Comparison of ENCODE assay signal across 9 cellular contexts in genomic region chr3:48433472-48434118, GRCh38. TPM values are rescaled to one million over a fixed set of nuclear protein-coding genes. Genes with fewer than 3 reads are reported as not detected.
DNase-seq lines count a peak whose midpoint lies in the region; ATAC-seq, FAIRE-seq and TF ChIP-seq lines count a peak whose summit lies in the region.
"Had no signal": no experiment of that assay in that cellular context is flagged by ENCODE, and none has a peak within 500 bp of the region (broad histone marks: within the 10 kb centered on the region; RNA-seq: fewer than 3 reads in every experiment).

No MANE protein-coding gene starts in this region.

- 0 out of 2 replicates have a peak overlapping the region, but pooled peaks have one; percentile 9 for H2BK5ac ChIP-seq in H1 (ENCODE audit: low read depth, low read length)

- ATAC-seq in lung (ENCODE audit: insufficient read depth, low FRiP score) (peak; percentile 13), HG03439 (IDR thresholded peaks at IDR 0.05; ENCODE audit: unreplicated experiment) (no peak)
- ATAC-seq: natural killer cell treated with Interleukin-12 subunit alpha and Interleukin-12 subunit beta and Interleukin-15 and Interleukin-18, amount 100 ng/mL, for 72 hours had no signal

- TF ChIP-seq RAD21 in H1 (IDR thresholded peaks at IDR 0.05 in 1 of 2, conservative IDR thresholded peaks at IDR 0.05 in 1 of 2; ENCODE audit: low read depth in 2 of 2, low read length in 2 of 2) = no peak

- no peak overlapping the region for H4K91ac ChIP-seq in H1 (replicated peaks; ENCODE audit: insufficient read length, low read length)

- no peak overlapping the region for H3K4me2 ChIP-seq in H1 (ENCODE audit: insufficient read depth in 1 of 2, low read depth in 2 of 2, low read length in 2 of 2)

- H3K36me3 ChIP-seq in HUES48 (ENCODE audit: control insufficient read depth, insufficient read depth, low read length) (peaks cover 35% of the 10 kb centered on the region), H1 (ENCODE audit: control insufficient read depth in 2 of 4, insufficient read depth in 4 of 4, low read length in 3 of 4) (peaks cover 4 to 26% (median 12%) of the 10 kb centered on the region in 4 experiments; a peak in 6 of 8 replicates), lung (ENCODE audit: control insufficient read depth in 2 of 2, insufficient read depth in 2 of 2, low read length in 2 of 2) (peaks cover 0 to 14% of the 10 kb centered on the region in 2 donors), tibial artery (peaks cover 0 to 15% (median 0%) of the 10 kb centered on the region in 3 donors)

- H2BK12ac ChIP-seq in H1 (ENCODE audit: low read depth, low read length) = no peak overlapping the region

- H3K27ac ChIP-seq in HUES48 (ENCODE audit: low read depth, low read length) = peak overlapping the region; percentile 16
- no peak overlapping the region for H3K27ac ChIP-seq in H1 (ENCODE audit: low read depth, low read length)
- H3K27ac ChIP-seq in lung (ENCODE audit: low read depth in 1 of 2, low read length in 1 of 2) = peak overlapping the region in 1 of 2 donors; percentile 72
- H3K27ac ChIP-seq in tibial artery = peak overlapping the region; percentile 93 to 99

- H3K79me2 ChIP-seq in H1 (ENCODE audit: control insufficient read depth in 1 of 2, insufficient read depth in 2 of 2, low read length in 2 of 2) = peaks cover 0 to 26% of the 10 kb centered on the region in 2 experiments; a peak in 1 of 4 replicates

- FAIRE-seq in H1 (lab: Jason Lieb, UNC) = no peak

- intact Hi-C loops in tibial artery (cut with DNase I; ENCODE audit: low total_unique reads) = loop anchor here (10.0 kb wide), 2 partner anchors 129 to 199 kb away; partner anchors contain the start of gene NME6

- no peak overlapping the region for H3K18ac ChIP-seq in H1 (ENCODE audit: extremely low read depth, low read length)

- no peak for TF ChIP-seq EP300 in H1 (IDR thresholded peaks at IDR 0.05; ENCODE audit: borderline replicate concordance in 1 of 2, low read depth in 2 of 2, low read length in 2 of 2)

- H3K14ac ChIP-seq in H1 (ENCODE audit: insufficient read length) = no peak overlapping the region

- in situ Hi-C loops in GM13977 (cut with MboI; ENCODE audit: low pct_unique_long_range_greater_than_20kb, low sequenced_read_pairs, unreplicated experiment) = loop anchor here (10.0 kb wide), 1 partner anchor 239 kb away; no protein-coding TSS in a partner anchor

- peaks cover 6% of the 10 kb centered on the region; the same call in 1 of the 2 replicates for H3K23me2 ChIP-seq in H1 (ENCODE audit: low read depth, low read length)

- H2AK5ac ChIP-seq in H1 (ENCODE audit: low read depth, low read length) = no peak overlapping the region

- peaks cover 2% of the 10 kb centered on the region; the same call in 1 of the 2 replicates for H3K79me1 ChIP-seq in H1 (ENCODE audit: low read depth, low read length)

- H3K4me1 ChIP-seq in HUES48 (ENCODE audit: control insufficient read depth, insufficient read depth, low read length) = peaks cover 14% of the 10 kb centered on the region
- H3K4me1 ChIP-seq in H1 (replicated peaks in 1 of 4; ENCODE audit: control insufficient read depth in 3 of 4, insufficient read depth in 4 of 4, low read length in 3 of 4) = peaks cover 4 to 12% (median 10%) of the 10 kb centered on the region in 4 experiments; a peak in 6 of 7 replicates
- H3K4me1 ChIP-seq in lung (ENCODE audit: control insufficient read depth in 2 of 2, insufficient read depth in 2 of 2, low read length in 2 of 2) = peaks cover 0 to 6% of the 10 kb centered on the region in 2 donors
- H3K4me1 ChIP-seq in tibial artery = peaks cover 0 to 49% (median 36%) of the 10 kb centered on the region in 4 donors

- H2BK15ac ChIP-seq in H1 (ENCODE audit: low read length) = no peak overlapping the region

- H2BK120ac ChIP-seq in H1 (replicated peaks; ENCODE audit: low read depth, low read length) = no peak overlapping the region

- CTCF ChIA-PET in H1 (lab: Charles Lee; ENCODE audit: partially characterized antibody) = interaction anchor here (0.6 to 7.7 kb wide), 18 partner anchors 11 to 239 kb away, joined by 3 to 220 read pairs (median 6); partner anchors contain the start of gene SHISA5

- H3K27me3 ChIP-seq in HUES48 (ENCODE audit: control insufficient read depth, insufficient read depth, low read length) (no peaks in the 10 kb centered on the region), H1 (replicated peaks in 1 of 4; ENCODE audit: control insufficient read depth in 3 of 4, extremely low read depth in 1 of 4, insufficient read depth in 3 of 4, low read length in 3 of 4) (no peaks in the 10 kb centered on the region), lung (ENCODE audit: control insufficient read depth, insufficient read depth) (no peaks in the 10 kb centered on the region), tibial artery (no peaks in the 10 kb centered on the region)

- H3K4ac ChIP-seq in H1 (replicated peaks; ENCODE audit: insufficient read length, low read depth, low read length) = no peak overlapping the region

- H2AFZ ChIP-seq in H1 (ENCODE audit: low read length) = no peak overlapping the region

- H2BK20ac ChIP-seq in H1 (ENCODE audit: low read length) = no peak overlapping the region

- WGBS in H1 (ENCODE audit: extremely low coverage in 1 of 2, insufficient coverage in 1 of 2, insufficient read length in 1 of 2, insufficient replicate concordance in 2 of 2, low coverage in 1 of 2, low lambda C conversion rate in 2 of 2, missing lambda C conversion rate in 1 of 2), 2 experiments = 93% methylated on average over 12 of the region's 12 CpGs; no CpG with 5 or more reads in 1 of the 2 experiments
- WGBS in lung, 2 donors = 76 to 88% methylated on average over 12 of the region's 12 CpGs

- H4K5ac ChIP-seq in H1 (ENCODE audit: insufficient read length, low read depth, low read length) = no peak overlapping the region

- H4K8ac ChIP-seq in H1 (ENCODE audit: extremely low read depth, insufficient read depth, low read length) = no peak overlapping the region

- H3K4me3 ChIP-seq in HUES48 (ENCODE audit: low read depth, low read length) = no peak overlapping the region
- H3K4me3 ChIP-seq in H1 (ENCODE audit: extremely low read depth in 1 of 4, insufficient read depth in 2 of 4, low read depth in 3 of 4, low read length in 4 of 4) = no peak overlapping the region
- no peak overlapping the region for H3K4me3 ChIP-seq in lung
- H3K4me3 ChIP-seq in tibial artery = peak overlapping the region; percentile 10 to 15

- no peak for TF ChIP-seq POLR2A in H1 (IDR thresholded peaks at IDR 0.05; ENCODE audit: control extremely low read depth in 1 of 2, low read depth in 2 of 2, low read length in 2 of 2)

- H3K9me3 ChIP-seq in HUES48 (ENCODE audit: control insufficient read depth, insufficient read depth, low read length) (no peaks in the 10 kb centered on the region), H1 (ENCODE audit: insufficient read depth in 2 of 2, low read depth in 1 of 2, low read length in 1 of 2) (no peaks in the 10 kb centered on the region), lung (ENCODE audit: control insufficient read depth in 2 of 2, insufficient read depth in 1 of 2, low read length in 1 of 2) (no peaks in the 10 kb centered on the region), tibial artery (no peaks in the 10 kb centered on the region)

- H3K56ac ChIP-seq in H1 (replicated peaks; ENCODE audit: insufficient read length, low read depth, low read length) = no peak overlapping the region

- H3K9ac ChIP-seq in HUES48 (ENCODE audit: low read depth, low read length) = no peak overlapping the region
- H3K9ac ChIP-seq in H1 (replicated peaks in 1 of 4; ENCODE audit: extremely low read depth in 1 of 4, low read depth in 3 of 4, low read length in 3 of 4) = no peak overlapping the region

- no peak for TF ChIP-seq CTCF in H1 (IDR thresholded peaks at IDR 0.05; ENCODE audit: control extremely low read depth in 1 of 3, insufficient read depth in 1 of 3, low read depth in 1 of 3, low read length in 3 of 3)
- TF ChIP-seq CTCF in lung (IDR thresholded peaks at IDR 0.05; ENCODE audit: control extremely low read depth, extremely low read depth) = no peak
- no peak for TF ChIP-seq CTCF in tibial artery (IDR thresholded peaks at IDR 0.05)
- no peak for TF ChIP-seq CTCF in GM13977 (IDR thresholded peaks at IDR 0.05; ENCODE audit: extremely low read depth, insufficient read depth, missing control alignments)

- H4K20me1 ChIP-seq in H1 (replicated peaks in 1 of 2; ENCODE audit: control insufficient read depth in 1 of 2, insufficient read depth in 2 of 2, low read length in 2 of 2) = peaks cover 0 to 4% of the 10 kb centered on the region in 2 experiments

- H3K23ac ChIP-seq in H1 (ENCODE audit: insufficient read length) = no peak overlapping the region

- DNase-seq in H1 (ENCODE audit: low read depth in 1 of 2, low spot score in 2 of 2) = no peak
- peak; percentile 57 for DNase-seq in lung (ENCODE audit: low spot score)
- peak; percentile 67 to 73 for DNase-seq in tibial artery
- no peak for DNase-seq in SIG-M5 (lab: John Stamatoyannopoulos, UW)
- DNase-seq in GM13977 (ENCODE audit: low spot score) = no peak
- DNase-seq: NCI-H748 treated with DMSO at 0.1 percent for 48 hours had no signal

- POLR2A ChIA-PET in H1 (lab: Charles Lee; ENCODE audit: partially characterized antibody) = interaction anchor here (0.8 to 31.5 kb wide), 9 partner anchors 10 to 192 kb away, joined by 3 to 650 read pairs (median 19); partner anchors contain the start of genes ATRIP, CCDC51, TMA7 and ZNF589

RNA-seq across cellular contexts. Expression of gene PLXNB1, which starts 3.7 kb away (rescaled TPM):
- 114 and 115 TPM in 2 replicates for total RNA-seq in H1 (2021; fragmentation: NEBNext Ultra II Directional; extraction: Animal tissue kit (Norgen Biotek cat#: 25700))
- polyA plus RNA-seq in H1 (2011; rRNA removed) = 109 and 149 TPM in 2 replicates
- polyA plus RNA-seq in H1 (2011; cell fraction: cytosol; rRNA removed) = 117 TPM
- polyA plus RNA-seq in H1 (2011; cell fraction: nucleus; rRNA removed) = 1,123 TPM
- polyA plus RNA-seq in H1 (2012, experiment 1 of 2) = 136 to 155 TPM (median 141 TPM) in 4 replicates
- 102 TPM for polyA plus RNA-seq in H1 (2012, experiment 2 of 2)
- 102 TPM for polyA plus RNA-seq in H1 (2013, experiment 1 of 2)
- 83.3 TPM for polyA plus RNA-seq in H1 (2013, experiment 2 of 2)
- polyA minus RNA-seq in H1 (2011; rRNA and poly(A)+ RNA removed) = 82.5 and 154 TPM in 2 replicates
- polyA minus RNA-seq in H1 (2011; cell fraction: cytosol; rRNA and poly(A)+ RNA removed) = 100 TPM
- 265 TPM for polyA minus RNA-seq in H1 (2011; cell fraction: nucleus; rRNA and poly(A)+ RNA removed)
- total RNA-seq in lung = 100 to 1,000 TPM in 1 of 2 donors, 10 to 100 TPM in 1; 89.8 to 123 TPM
- 10 to 100 TPM; 36.0 to 82.4 TPM for polyA plus RNA-seq in lung

RNA-seq across cellular contexts. Expression of gene CCDC51, which starts 6.3 kb away (rescaled TPM):
- total RNA-seq in H1 (2021; fragmentation: NEBNext Ultra II Directional; extraction: Animal tissue kit (Norgen Biotek cat#: 25700)) = 20.3 and 21.3 TPM in 2 replicates
- polyA plus RNA-seq in H1 (2011; rRNA removed) (19.7 and 21.4 TPM in 2 replicates), lung (10 to 100 TPM in 1 of 2 donors, 1 to 10 TPM in 1; 6.6 to 13.8 TPM)
- polyA plus RNA-seq in H1 (2011; cell fraction: cytosol; rRNA removed) = 26.3 TPM
- polyA plus RNA-seq in H1 (2011; cell fraction: nucleus; rRNA removed) = 18.4 TPM
- polyA plus RNA-seq in H1 (2012, experiment 1 of 2) = 24.1 to 30.2 TPM (median 28.9 TPM) in 4 replicates
- 17.1 TPM for polyA plus RNA-seq in H1 (2012, experiment 2 of 2)
- polyA plus RNA-seq in H1 (2013, experiment 1 of 2) = 16.7 TPM
- polyA plus RNA-seq in H1 (2013, experiment 2 of 2) = 16.9 TPM
- polyA minus RNA-seq in H1 (2011; rRNA and poly(A)+ RNA removed) = 17.1 and 17.4 TPM in 2 replicates
- 7.3 TPM for polyA minus RNA-seq in H1 (2011; cell fraction: cytosol; rRNA and poly(A)+ RNA removed)
- polyA minus RNA-seq in H1 (2011; cell fraction: nucleus; rRNA and poly(A)+ RNA removed) = 7.7 TPM
- 10 to 100 TPM in 1 of 2 donors, 1 to 10 TPM in 1; 8.4 to 14.4 TPM for total RNA-seq in lung

RNA-seq across cellular contexts. Expression of gene TMA7, which starts 6.5 kb away (rescaled TPM):
- 305 and 322 TPM in 2 replicates for total RNA-seq in H1 (2021; fragmentation: NEBNext Ultra II Directional; extraction: Animal tissue kit (Norgen Biotek cat#: 25700))
- polyA plus RNA-seq in H1 (2011; rRNA removed) (83.3 and 138 TPM in 2 replicates), lung (100 to 1,000 TPM; 302 to 985 TPM)
- polyA plus RNA-seq in H1 (2011; cell fraction: cytosol; rRNA removed) = 282 TPM
- polyA plus RNA-seq in H1 (2011; cell fraction: nucleus; rRNA removed) = 36.5 TPM
- polyA plus RNA-seq in H1 (2012, experiment 1 of 2) = 470 to 570 TPM (median 490 TPM) in 4 replicates
- polyA plus RNA-seq in H1 (2012, experiment 2 of 2) = 141 TPM
- 965 TPM for polyA plus RNA-seq in H1 (2013, experiment 1 of 2)
- 959 TPM for polyA plus RNA-seq in H1 (2013, experiment 2 of 2)
- 8.2 and 9.6 TPM in 2 replicates for polyA minus RNA-seq in H1 (2011; rRNA and poly(A)+ RNA removed)
- 42.3 TPM for polyA minus RNA-seq in H1 (2011; cell fraction: cytosol; rRNA and poly(A)+ RNA removed)
- 34.3 TPM for polyA minus RNA-seq in H1 (2011; cell fraction: nucleus; rRNA and poly(A)+ RNA removed)
- total RNA-seq in lung = 100 to 1,000 TPM; 152 to 176 TPM

RNA-seq across cellular contexts. Expression of gene ATRIP, which starts 12.9 kb away (rescaled TPM):
- 16.7 and 20.2 TPM in 2 replicates for total RNA-seq in H1 (2021; fragmentation: NEBNext Ultra II Directional; extraction: Animal tissue kit (Norgen Biotek cat#: 25700))
- polyA plus RNA-seq in H1 (2011; rRNA removed) (16.6 and 18.5 TPM in 2 replicates), lung (1 to 10 TPM; 4.8 to 5.4 TPM)
- 15.0 TPM for polyA plus RNA-seq in H1 (2011; cell fraction: cytosol; rRNA removed)
- polyA plus RNA-seq in H1 (2011; cell fraction: nucleus; rRNA removed) = 36.5 TPM
- 12.7 to 14.1 TPM (median 13.8 TPM) in 4 replicates for polyA plus RNA-seq in H1 (2012, experiment 1 of 2)
- polyA plus RNA-seq in H1 (2012, experiment 2 of 2) = 11.0 TPM
- polyA plus RNA-seq in H1 (2013, experiment 1 of 2) = 14.8 TPM
- polyA plus RNA-seq in H1 (2013, experiment 2 of 2) = 12.6 TPM
- 28.6 and 29.3 TPM in 2 replicates for polyA minus RNA-seq in H1 (2011; rRNA and poly(A)+ RNA removed)
- 10.1 TPM for polyA minus RNA-seq in H1 (2011; cell fraction: cytosol; rRNA and poly(A)+ RNA removed)
- 25.2 TPM for polyA minus RNA-seq in H1 (2011; cell fraction: nucleus; rRNA and poly(A)+ RNA removed)
- total RNA-seq in lung = 1 to 10 TPM; 7.1 to 7.6 TPM

Comparison
In these comparisons a context has a peak if more than half of its experiments do, and no peak if none do; other contexts are left out.
1. H3K4me3 ChIP-seq: peak in tibial artery (2 of 2); none in HUES48 (single experiment), H1 (0 of 4) and lung (single experiment).
2. DNase-seq: peak in lung (single experiment) and tibial artery (2 of 2); none in H1 (0 of 2), SIG-M5 (single experiment) and GM13977 (single experiment).